Comparison of ENCODE assay signal across 8 cellular contexts in the genomic region with DNA sequence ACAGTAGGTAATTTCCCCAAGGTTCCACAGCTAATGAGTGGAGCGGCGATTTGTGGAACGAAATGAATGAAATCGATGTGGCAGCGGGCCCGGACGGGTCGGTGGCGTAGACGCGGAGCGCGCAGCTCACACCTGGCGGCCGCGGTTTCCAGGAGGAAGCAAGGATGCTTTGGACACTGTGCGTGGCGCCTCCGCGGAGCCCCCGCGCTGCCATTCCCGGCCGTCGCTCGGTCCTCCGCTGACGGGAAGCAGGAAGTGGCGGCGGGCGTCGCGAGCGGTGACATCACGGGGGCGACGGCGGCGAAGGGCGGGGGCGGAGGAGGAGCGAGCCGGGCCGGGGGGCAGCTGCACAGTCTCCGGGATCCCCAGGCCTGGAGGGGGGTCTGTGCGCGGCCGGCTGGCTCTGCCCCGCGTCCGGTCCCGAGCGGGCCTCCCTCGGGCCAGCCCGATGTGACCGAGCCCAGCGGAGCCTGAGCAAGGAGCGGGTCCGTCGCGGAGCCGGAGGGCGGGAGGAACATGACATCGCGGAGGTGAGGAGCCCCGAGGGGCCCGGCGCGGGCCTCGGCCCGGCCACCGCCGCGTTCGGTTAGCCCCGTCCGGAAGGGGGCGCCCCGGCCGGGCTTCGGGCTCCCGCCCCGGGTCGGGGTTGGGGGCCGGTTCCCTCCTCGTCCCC. TPM values are rescaled to one million over a fixed set of nuclear protein-coding genes. Genes with fewer than 3 reads are reported as not detected.
A peak's percentile ranks its signal among the peaks of the same experiment; 100 is the strongest.
DNase-seq lines count a peak whose midpoint lies in the region; ATAC-seq and TF ChIP-seq lines count a peak whose summit lies in the region.

Gene PTPN11, plus strand, starts transcription at position 352 of the 673 bp plus-strand sequence. Its CDS starts 165 bp downstream, at position 517.

- peaks cover 4 to 7% of the 10 kb centered on the region in 2 donors for H3K36me3 Mint-ChIP-seq in CD14-positive monocyte

- H3K4me3 Mint-ChIP-seq in CD14-positive monocyte, result peak within 1 kb of the TSS; percentile 90 to 95

- H3K27me3 Mint-ChIP-seq in CD14-positive monocyte (ENCODE audit: low read depth in 3 of 3), result no peaks in the 10 kb centered on the region

- H3K4me1 Mint-ChIP-seq in CD14-positive monocyte, result peaks cover 21% of the 10 kb centered on the region

- no peaks in the 10 kb centered on the region for H3K9me3 Mint-ChIP-seq in CD14-positive monocyte

- ATAC-seq in GM19324 (IDR thresholded peaks at IDR 0.05; ENCODE audit: low FRiP score, unreplicated experiment) (peak; percentile 79), HG03457 (IDR thresholded peaks at IDR 0.05; ENCODE audit: unreplicated experiment) (peak; percentile 53)

- intact Hi-C loops in CD14-positive monocyte (cut with micrococcal nuclease), result loop anchor here (1.0 to 5.0 kb wide), 3 partner anchors 9 to 36 kb away; partner anchors contain the start of genes HECTD4 (in 1 of the 2) and RPL6 (in 1 of the 2)

- peak within 1 kb of the TSS; percentile 94 to 98 (median 96) for H3K27ac Mint-ChIP-seq in CD14-positive monocyte

- DNase-seq in CD14-positive monocyte (ENCODE audit: low spot score) (peak; percentile 84), NK-92 (lab: John Stamatoyannopoulos, UW; ENCODE audit: unreplicated experiment) (peak; percentile 24), medulla oblongata (ENCODE audit: extremely low spot score) (peak; percentile 80)
- DNase-seq in activated CD8-positive, alpha-beta memory T cell treated with anti-CD3 and anti-CD28 coated beads for 1 hour (ENCODE audit: extremely low read depth in 1 of 2, low read depth in 1 of 2), result peak; percentile 72 to 87
- DNase-seq in effector CD8-positive, alpha-beta T cell (lab: John Stamatoyannopoulos, UW), result peak; percentile 83
- peak; percentile 84 for DNase-seq in stimulated activated CD8-positive, alpha-beta memory T cell treated with anti-CD3 and anti-CD28 coated beads, Interleukin-12 subunit alpha, Interleukin-12 subunit beta, amount 100 ng/mL, for 1 hour (ENCODE audit: low read depth)

- peak; percentile 60 for TF ChIP-seq CTCF in CD14-positive monocyte (IDR thresholded peaks at IDR 0.05)

RNA-seq across cellular contexts. Expression of gene PTPN11, which starts in this region (rescaled TPM):
- polyA plus RNA-seq in CD14-positive monocyte, result 10 to 100 TPM; 28.8 to 41.9 TPM

Comparison
In these comparisons a context has a peak if more than half of its experiments do, and no peak if none do; other contexts are left out.
1. Peak in every context shown above with its lines: DNase-seq and ATAC-seq.
2. DNase-seq: peak in every context shown above with its lines; median percentile 84 in CD14-positive monocyte; 84 in stimulated activated CD8-positive, alpha-beta memory T cell treated with anti-CD3 and anti-CD28 coated beads, Interleukin-12 subunit alpha, Interleukin-12 subunit beta, amount 100 ng/mL, for 1 hour; 83 in effector CD8-positive, alpha-beta T cell; 80 in medulla oblongata; 80 in activated CD8-positive, alpha-beta memory T cell treated with anti-CD3 and anti-CD28 coated beads for 1 hour; 24 in NK-92.